8 cellular contexts compared by ENCODE assay signal in genomic region chr9:37485389-37486255, GRCh38. TPM values are rescaled to one million over a fixed set of nuclear protein-coding genes. Genes with fewer than 3 reads are reported as not detected.
A peak's percentile ranks its signal among the peaks of the same experiment; 100 is the strongest.
DNase-seq lines count a peak whose midpoint lies in the region; ATAC-seq and TF ChIP-seq lines count a peak whose summit lies in the region.

POLR1E (plus strand) TSS chr9:37485948; CDS start chr9:37486048, 100 bp downstream.

- H3K9me3 ChIP-seq in SK-N-SH (no peaks in the 10 kb centered on the region), suprapubic skin (no peaks in the 10 kb centered on the region)

- peak; percentile 98 for ATAC-seq in HG02588 (IDR thresholded peaks at IDR 0.05; ENCODE audit: unreplicated experiment)

- TF ChIP-seq POLR2A in suprapubic skin (IDR thresholded peaks at IDR 0.05), result peak in 1 of 2 donors; percentile 27

- H3K27ac ChIP-seq in SK-N-SH (ENCODE audit: low read depth in 2 of 2, low read length in 1 of 2), result peak within 1 kb of the TSS; percentile 41 to 73; a peak in 3 of 4 replicates
- peak within 1 kb of the TSS; percentile 87 for H3K27ac ChIP-seq in suprapubic skin

- H2AFZ ChIP-seq in SK-N-SH (ENCODE audit: low read depth), result peak within 1 kb of the TSS; percentile 96

- H3K79me2 ChIP-seq in SK-N-SH (ENCODE audit: insufficient read depth), result peaks cover 32% of the 10 kb centered on the region

- peak within 1 kb of the TSS; percentile 79 for H3K9ac ChIP-seq in SK-N-SH

- H3F3A ChIP-seq in SK-N-SH (replicated peaks; ENCODE audit: insufficient read depth), result peaks cover 3% of the 10 kb centered on the region

- POLR2A ChIA-PET in SK-N-SH (lab: Yijun Ruan, JAX), result interaction anchor here (0.7 to 1.6 kb wide), 4 partner anchors 24 to 300 kb away, joined by 3 to 5 read pairs (median 4); partner anchors contain the start of genes EXOSC3, FBXO10 and TOMM5

- TF ChIP-seq RAD21 in SK-N-SH (IDR thresholded peaks at IDR 0.05; ENCODE audit: low read length), result no peak

- H3K36me3 ChIP-seq in SK-N-SH (replicated peaks in 1 of 2; ENCODE audit: control insufficient read depth in 1 of 2, insufficient read depth in 2 of 2, low read length in 1 of 2), result peaks cover 10 to 18% of the 10 kb centered on the region in 2 experiments
- H3K36me3 ChIP-seq in suprapubic skin, result peaks cover 21% of the 10 kb centered on the region

- H3K4me3 ChIP-seq in GM08714 (ENCODE audit: low read length) (peak within 1 kb of the TSS; percentile 86), SK-N-SH (ENCODE audit: low read depth in 2 of 2, low read length in 1 of 2) (peak within 1 kb of the TSS; percentile 74 to 87), suprapubic skin (peak within 1 kb of the TSS; percentile 91)

- DNase-seq in NCI-H1092 (lab: John Stamatoyannopoulos, UW), result peak; percentile 97
- peak; percentile 97 for DNase-seq in SK-N-SH
- DNase-seq in activated naive CD4-positive, alpha-beta T cell treated with anti-CD3 and anti-CD28 coated beads, Interleukin-2, amount 50 U/mL, for 16 hours, result peak; percentile 94
- peak; percentile 87 for DNase-seq in globus pallidus (ENCODE audit: low spot score)
- peak; percentile 93 for DNase-seq in occipital lobe (lab: John Stamatoyannopoulos, UW)
- peak; percentile 96 to 97 for DNase-seq in suprapubic skin (ENCODE audit: low spot score in 2 of 2)

- 18% methylated on average over 15 of the region's 56 CpGs for WGBS in SK-N-SH (ENCODE audit: low lambda C conversion rate)
- WGBS in suprapubic skin, result 12% methylated on average over 22 of the region's 56 CpGs

- H3K4me2 ChIP-seq in SK-N-SH, result peak within 1 kb of the TSS; percentile 97

- CTCF ChIA-PET in SK-N-SH (lab: Yijun Ruan, JAX), result interaction anchor here (1.1 kb wide), 2 partner anchors 71 to 106 kb away, joined by 3 read pairs; partner anchors contain the start of gene TOMM5

- H3K9me2 ChIP-seq in SK-N-SH, result no peaks in the 10 kb centered on the region

- TF ChIP-seq CTCF in SK-N-SH (IDR thresholded peaks at IDR 0.05) (no peak), suprapubic skin (IDR thresholded peaks at IDR 0.05) (no peak)

- H4K20me1 ChIP-seq in SK-N-SH (ENCODE audit: insufficient read depth), result no peaks in the 10 kb centered on the region

- no peaks in the 10 kb centered on the region for H3K27me3 ChIP-seq in SK-N-SH (ENCODE audit: insufficient read depth)
- no peaks in the 10 kb centered on the region for H3K27me3 ChIP-seq in suprapubic skin

- H3K4me1 ChIP-seq in SK-N-SH (ENCODE audit: control insufficient read depth in 1 of 2, insufficient read depth in 2 of 2, low read depth in 1 of 2, low read length in 1 of 2) (peaks cover 16 to 20% of the 10 kb centered on the region in 2 experiments; a peak in 3 of 4 replicates), suprapubic skin (peaks cover 27% of the 10 kb centered on the region)

- TF ChIP-seq EP300 in SK-N-SH (IDR thresholded peaks at IDR 0.05; ENCODE audit: borderline replicate concordance in 1 of 2, low read depth in 1 of 2, low read length in 1 of 2) (no peak), suprapubic skin (IDR thresholded peaks at IDR 0.05) (no peak)

TF ChIP-seq in SK-N-SH, 30 proteins besides CTCF, POLR2A, EP300 and RAD21 (continues in another document):
- TF ChIP-seq FOSL2 (IDR thresholded peaks at IDR 0.05; ENCODE audit: borderline replicate concordance, low read depth), result no peak
- TF ChIP-seq GABPA (IDR thresholded peaks at IDR 0.05; ENCODE audit: low read depth), result peak; percentile 63
- TF ChIP-seq IRF3 (IDR thresholded peaks at IDR 0.05; ENCODE audit: low read depth, low read length), result no peak
- TF ChIP-seq CHD2 (IDR thresholded peaks at IDR 0.05; ENCODE audit: low read length, partially characterized antibody), result peak; percentile 65
- no peak for TF ChIP-seq YY1 (IDR thresholded peaks at IDR 0.05; ENCODE audit: low read depth)
- no peak; the same call in 1 of the 2 replicates for TF ChIP-seq USF2 (IDR thresholded peaks at IDR 0.05; ENCODE audit: borderline replicate concordance, low read depth, low read length)
- TF ChIP-seq POLR2AphosphoS5 (IDR thresholded peaks at IDR 0.05; ENCODE audit: low read depth, low read length), result peak; percentile 76
- TF ChIP-seq MXI1 (IDR thresholded peaks at IDR 0.05; ENCODE audit: low read depth, low read length), result peak; percentile 97
- no peak for TF ChIP-seq RXRA (IDR thresholded peaks at IDR 0.05; ENCODE audit: borderline replicate concordance, low read depth)
- no peak for TF ChIP-seq PBX3 (IDR thresholded peaks at IDR 0.05)
- no peak for TF ChIP-seq NRF1 (IDR thresholded peaks at IDR 0.05; ENCODE audit: low read depth, low read length)
- TF ChIP-seq FOXJ3 (CRISPR knock-in tag; IDR thresholded peaks at IDR 0.05), result no peak
- TF ChIP-seq MEF2A (IDR thresholded peaks at IDR 0.05; ENCODE audit: borderline replicate concordance, low read depth), result no peak
- no peak for TF ChIP-seq RCOR1 (IDR thresholded peaks at IDR 0.05; ENCODE audit: low read length)
- TF ChIP-seq FOXM1 (IDR thresholded peaks at IDR 0.05; ENCODE audit: low read depth), result no peak
- TF ChIP-seq TCF12 (IDR thresholded peaks at IDR 0.05), result no peak
- TF ChIP-seq RFX5 (IDR thresholded peaks at IDR 0.05; ENCODE audit: low read length), result peak; percentile 67; the same call in 1 of the 2 replicates
- TF ChIP-seq EZH2phosphoT487 (IDR thresholded peaks at IDR 0.05; ENCODE audit: borderline replicate concordance, low read depth), result no peak
- TF ChIP-seq USF1 (IDR thresholded peaks at IDR 0.05; ENCODE audit: borderline replicate concordance, low read depth), result peak; percentile 45; the same call in 1 of the 2 replicates
- TF ChIP-seq MAX (IDR thresholded peaks at IDR 0.05; ENCODE audit: low read depth), result peak; percentile 84
- TF ChIP-seq NFIC (IDR thresholded peaks at IDR 0.05; ENCODE audit: borderline replicate concordance), result no peak
- peak; percentile 67 for TF ChIP-seq TAF1 (IDR thresholded peaks at IDR 0.05; ENCODE audit: borderline replicate concordance, low read depth, low read length)
- TF ChIP-seq ZBTB33 (IDR thresholded peaks at IDR 0.05; ENCODE audit: borderline replicate concordance, low read depth), result no peak
- no peak for TF ChIP-seq ELF1 (IDR thresholded peaks at IDR 0.05)
- TF ChIP-seq GATA2 (CRISPR knock-in tag; IDR thresholded peaks at IDR 0.05), result no peak

RNA-seq across cellular contexts. Expression of gene POLR1E, which starts in this region (rescaled TPM):
- 38.8 and 42.1 TPM in 2 replicates for polyA plus RNA-seq in SK-N-SH (2012; rRNA removed)
- polyA plus RNA-seq in SK-N-SH (2012; cell fraction: cytosol; rRNA removed), result 41.5 and 42.1 TPM in 2 replicates
- 15.6 and 21.9 TPM in 2 replicates for polyA plus RNA-seq in SK-N-SH (2012; cell fraction: nucleus; rRNA removed)
- total RNA-seq in occipital lobe (46.0 TPM), suprapubic skin (10 to 100 TPM; 15.7 to 26.3 (median 24.0) TPM)

Comparison
In these comparisons a context has a peak if more than half of its experiments do, and no peak if none do; other contexts are left out.
1. Peak in every context shown above with its lines: DNase-seq, ATAC-seq, H3K4me3 ChIP-seq and H3K27ac ChIP-seq.